11 cellular contexts compared by ENCODE assay signal in genomic region chr20:33679758-33680485, GRCh38. TPM values are rescaled to one million over a fixed set of nuclear protein-coding genes. Genes with fewer than 3 reads are reported as not detected.
DNase-seq lines count a peak whose midpoint lies in the region; ATAC-seq and TF ChIP-seq lines count a peak whose summit lies in the region.
"Had no signal": no experiment of that assay in that cellular context is flagged by ENCODE, and none has a peak within 500 bp of the region (broad histone marks: within the 10 kb centered on the region; RNA-seq: fewer than 3 reads in every experiment).

No MANE protein-coding gene starts in this region.

- peaks cover 37% of the 10 kb centered on the region for H3K36me3 Mint-ChIP-seq in GM23338 (ENCODE audit: low read depth)

- peak; percentile 51 to 64 for ATAC-seq in activated CD4-positive, CD25-positive, alpha-beta regulatory T cell treated with anti-CD3 and anti-CD28 coated beads, Interleukin-2, amount 50 U/mL, for 24 hours
- peak; percentile 70 for ATAC-seq in HG02798 (IDR thresholded peaks at IDR 0.05; ENCODE audit: poor library complexity, unreplicated experiment)
- ATAC-seq in GM23338: no peak
- no peak for ATAC-seq in HG02884 (IDR thresholded peaks at IDR 0.05; ENCODE audit: unreplicated experiment)
- ATAC-seq: right cardiac atrium had no signal

- H3K4me3 ChIP-seq in GM23338: no peak overlapping the region
- H3K4me3 ChIP-seq: SJSA1 had no signal

- no peaks in the 10 kb centered on the region for H3K9me2 ChIP-seq in GM23338 (ENCODE audit: insufficient read depth)

- no peaks in the 10 kb centered on the region; the same call in 2 of the 3 replicates for H3K9me3 Mint-ChIP-seq in GM23338

- H3K4me2 ChIP-seq in GM23338: no peak overlapping the region

- H3K27ac ChIP-seq in GM23338 (ENCODE audit: low read depth): no peak overlapping the region
- H3K27ac ChIP-seq: SJSA1 had no signal

- no peak overlapping the region for H2AFZ ChIP-seq in GM23338

- peaks cover 13% of the 10 kb centered on the region; the same call in 1 of the 2 replicates for H3F3A ChIP-seq in GM23338 (replicated peaks; ENCODE audit: low read depth)

- H3K4me1 ChIP-seq in GM23338 (ENCODE audit: insufficient read depth): peaks cover 12% of the 10 kb centered on the region

- no peak for DNase-seq in activated CD4-positive, CD25-positive, alpha-beta regulatory T cell (lab: John Stamatoyannopoulos, UW)
- DNase-seq in activated CD8-positive, alpha-beta memory T cell treated with anti-CD3 and anti-CD28 coated beads, Interleukin-2, amount 50 U/mL, for 48 hours: peak; percentile 69
- DNase-seq in stimulated activated CD8-positive, alpha-beta memory T cell treated with anti-CD3 and anti-CD28 coated beads, Interleukin-4, amount 100 ng/mL, for 48 hours: peak; percentile 64
- DNase-seq in NCI-H1105 (lab: John Stamatoyannopoulos, UW) (no peak), GM23338 (ENCODE audit: low spot score) (no peak)

- H3K36me3 ChIP-seq in GM23338 (ENCODE audit: insufficient read depth): peaks cover 4% of the 10 kb centered on the region; the same call in 1 of the 2 replicates

- peaks cover 31% of the 10 kb centered on the region for H3K79me2 ChIP-seq in GM23338 (replicated peaks; ENCODE audit: insufficient read depth)

- no peaks in the 10 kb centered on the region for H3K27me3 ChIP-seq in GM23338 (ENCODE audit: insufficient read depth)
- H3K27me3 ChIP-seq: SJSA1 had no signal

- H4K20me1 ChIP-seq in GM23338 (replicated peaks; ENCODE audit: insufficient read depth): peaks cover 28% of the 10 kb centered on the region; the same call in 1 of the 2 replicates

- H3K4me3 Mint-ChIP-seq in GM23338: no peak overlapping the region

- H3K27me3 Mint-ChIP-seq in GM23338 (ENCODE audit: insufficient read depth, low read depth, poor library complexity): peaks cover 9% of the 10 kb centered on the region

- peaks cover 28% of the 10 kb centered on the region for H3K4me1 Mint-ChIP-seq in GM23338

- no peak overlapping the region for H3K27ac Mint-ChIP-seq in GM23338

- TF ChIP-seq CTCF in GM23338 (conservative IDR thresholded peaks at IDR 0.05; ENCODE audit: low read depth in 2 of 2): no peak

TF ChIP-seq in GM23338, 12 proteins besides CTCF, POLR2A, EP300 and RAD21:
- TF ChIP-seq ZNF331 (CRISPR knock-in tag; IDR thresholded peaks at IDR 0.05; ENCODE audit: low read depth): no peak
- TF ChIP-seq STAT1 (IDR thresholded peaks at IDR 0.05; ENCODE audit: unreplicated experiment): no peak
- TF ChIP-seq CREB1 (CRISPR knock-in tag; IDR thresholded peaks at IDR 0.05; ENCODE audit: low read depth): no peak
- TF ChIP-seq JUNB (IDR thresholded peaks at IDR 0.05; ENCODE audit: unreplicated experiment): no peak
- TF ChIP-seq REST (IDR thresholded peaks at IDR 0.05; ENCODE audit: unreplicated experiment): no peak
- TF ChIP-seq EZH2 (IDR thresholded peaks at IDR 0.05; ENCODE audit: low read depth, unreplicated experiment): no peak
- no peak for TF ChIP-seq NANOG (IDR thresholded peaks at IDR 0.05; ENCODE audit: borderline replicate concordance)
- no peak for TF ChIP-seq ZNF114 (CRISPR knock-in tag; IDR thresholded peaks at IDR 0.05)
- no peak for TF ChIP-seq ZNF462 (CRISPR knock-in tag; IDR thresholded peaks at IDR 0.05)

RNA-seq across cellular contexts. Expression of gene NECAB3, which starts 5.7 kb away (rescaled TPM):
- total RNA-seq in GM23338 (2014; rRNA removed; shearing (Covaris generic)): 28.4 TPM in 2 replicates
- polyA plus RNA-seq in GM23338 (2016; fragmentation: Nextera tagmentation; extraction: Ambion mirVana): 8.5 and 13.4 TPM in 2 replicates

RNA-seq across cellular contexts. Expression of gene E2F1, which starts 6.3 kb away (rescaled TPM):
- 42.6 and 45.0 TPM in 2 replicates for total RNA-seq in GM23338 (2014; rRNA removed; shearing (Covaris generic))
- 12.1 and 13.9 TPM in 2 replicates for polyA plus RNA-seq in GM23338 (2016; fragmentation: Nextera tagmentation; extraction: Ambion mirVana)

RNA-seq across cellular contexts. Expression of gene ACTL10, which starts 13.2 kb away (rescaled TPM):
- 0.08 and 1.9 TPM in 2 replicates for total RNA-seq in GM23338 (2014; rRNA removed; shearing (Covaris generic))
- polyA plus RNA-seq in GM23338 (2016; fragmentation: Nextera tagmentation; extraction: Ambion mirVana): 0.66 and 0.71 TPM in 2 replicates
- total RNA-seq: M059J, SJSA1 had no signal

RNA-seq across cellular contexts. Expression of gene C20orf144, which starts 17.8 kb away (rescaled TPM):
- 0.66 TPM in 1 of 2 replicates, not detected in the other for total RNA-seq in GM23338 (2014; rRNA removed; shearing (Covaris generic))
- 0.10 and 0.26 TPM in 2 replicates for polyA plus RNA-seq in GM23338 (2016; fragmentation: Nextera tagmentation; extraction: Ambion mirVana)
- total RNA-seq: right cardiac atrium had no signal

RNA-seq across cellular contexts. Expression of gene PXMP4, which starts 40.2 kb away (rescaled TPM):
- 0.39 and 1.2 TPM in 2 replicates for total RNA-seq in GM23338 (2014; rRNA removed; shearing (Covaris generic))
- polyA plus RNA-seq in GM23338 (2016; fragmentation: Nextera tagmentation; extraction: Ambion mirVana): 2.7 and 3.5 TPM in 2 replicates

Comparison
In these comparisons a context has a peak if more than half of its experiments do, and no peak if none do; other contexts are left out.
1. ATAC-seq: peak in activated CD4-positive, CD25-positive, alpha-beta regulatory T cell treated with anti-CD3 and anti-CD28 coated beads, Interleukin-2, amount 50 U/mL, for 24 hours (2 of 2) and HG02798 (single experiment); none in GM23338 (single experiment) and HG02884 (single experiment).
2. DNase-seq: peak in activated CD8-positive, alpha-beta memory T cell treated with anti-CD3 and anti-CD28 coated beads, Interleukin-2, amount 50 U/mL, for 48 hours (single experiment) and stimulated activated CD8-positive, alpha-beta memory T cell treated with anti-CD3 and anti-CD28 coated beads, Interleukin-4, amount 100 ng/mL, for 48 hours (single experiment); none in activated CD4-positive, CD25-positive, alpha-beta regulatory T cell (0 of 4), NCI-H1105 (single experiment) and GM23338 (single experiment).